In genomic region chr20:5170341-5170740, GRCh38 we compare ENCODE assay signal across 16 cellular contexts. TPM values are rescaled to one million over a fixed set of nuclear protein-coding genes. Genes with fewer than 3 reads are reported as not detected.
A peak's percentile ranks its signal among the peaks of the same experiment; 100 is the strongest.
DNase-seq lines count a peak whose midpoint lies in the region; ATAC-seq and TF ChIP-seq lines count a peak whose summit lies in the region.
"Had no signal": no experiment of that assay in that cellular context is flagged by ENCODE, and none has a peak within 500 bp of the region (broad histone marks: within the 10 kb centered on the region; RNA-seq: fewer than 3 reads in every experiment).

No MANE protein-coding gene starts in this region.

- H3K9ac ChIP-seq in BLaER1 (peak overlapping the region; percentile 71), Loucy (ENCODE audit: low read depth, low read length, poor library complexity, severe bottlenecking) (peak overlapping the region; percentile 53)

- no peaks in the 10 kb centered on the region for H3K27me3 Mint-ChIP-seq in nephron progenitor cell (ENCODE audit: low read depth, poor library complexity)
- H3K27me3 Mint-ChIP-seq: natural killer cell treated with Interleukin-12 subunit alpha and Interleukin-12 subunit beta and Interleukin-15 and Interleukin-18, amount 100 ng/mL, for 72 hours had no signal

- DNase-seq in dorsolateral prefrontal cortex, result no peak
- no peak for DNase-seq in nephron progenitor cell
- no peak for DNase-seq in Ammon's horn (ENCODE audit: low spot score)
- DNase-seq in SIG-M5 (lab: John Stamatoyannopoulos, UW), result no peak
- no peak for DNase-seq in activated CD8-positive, alpha-beta memory T cell treated with anti-CD3 and anti-CD28 coated beads for 24 hours
- DNase-seq: activated CD4-positive, alpha-beta T cell treated with anti-CD3 and anti-CD28 coated beads for 4 hours; DMS 273 treated with DMSO at 0.1 percent for 48 hours; kidney glomerular epithelial cell; MM.1S; NK-92 treated with Interleukin-12 subunit alpha and Interleukin-12 subunit beta, amount 100 ng/mL, for 24 hours; stimulated activated CD4-positive, alpha-beta T cell treated with anti-CD3 and anti-CD28 coated beads, Interleukin-4, amount 100 ng/mL, for 24 hours; T-helper 2 cell had no signal

- H3K4me3 ChIP-seq in BLaER1 (peak overlapping the region; percentile 51; the same call in 1 of the 2 replicates), Loucy (ENCODE audit: low read length, poor library complexity, severe bottlenecking) (no peak overlapping the region), dorsolateral prefrontal cortex (peak overlapping the region in 3 of 59 donors; percentile 14 to 40 (median 26))

- H3K79me2 ChIP-seq in Loucy (ENCODE audit: insufficient read depth, low read length), result peaks cover 63% of the 10 kb centered on the region

- H3K9me3 ChIP-seq in BLaER1 (no peaks in the 10 kb centered on the region), Loucy (ENCODE audit: insufficient read depth, low read depth, low read length) (no peaks in the 10 kb centered on the region)

- H3K36me3 ChIP-seq in BLaER1 (peaks cover 26% of the 10 kb centered on the region), Loucy (ENCODE audit: insufficient read depth, low read length) (peaks cover 7% of the 10 kb centered on the region; the same call in 1 of the 2 replicates)

- H3K4me1 ChIP-seq in BLaER1 (peaks cover 100% of the 10 kb centered on the region), Loucy (ENCODE audit: insufficient read depth, low read length, poor library complexity, severe bottlenecking) (peaks cover 43% of the 10 kb centered on the region)

- no peak overlapping the region for H2AFZ ChIP-seq in Loucy (ENCODE audit: low read length)

- no peak for ATAC-seq in GM21786 (IDR thresholded peaks at IDR 0.05; ENCODE audit: unreplicated experiment)
- ATAC-seq: natural killer cell treated with Interleukin-12 subunit alpha and Interleukin-12 subunit beta and Interleukin-15 and Interleukin-18, amount 100 ng/mL, for 72 hours had no signal

- TF ChIP-seq CTCF in Loucy (conservative IDR thresholded peaks at IDR 0.05; ENCODE audit: low read length) (no peak), dorsolateral prefrontal cortex (IDR thresholded peaks at IDR 0.05 in 54 of 56, conservative IDR thresholded peaks at IDR 0.05 in 2 of 56; ENCODE audit: low read depth in 1 of 56, partially characterized antibody in 56 of 56) (no peak), nephron progenitor cell (IDR thresholded peaks at IDR 0.05) (no peak)

- H4K20me1 ChIP-seq in BLaER1 (peaks cover 5% of the 10 kb centered on the region; the same call in 1 of the 2 replicates), Loucy (ENCODE audit: insufficient read depth, low read length, poor library complexity, severe bottlenecking) (no peaks in the 10 kb centered on the region)

- H3K27ac ChIP-seq in BLaER1, result peak overlapping the region; percentile 86
- peak overlapping the region in 46 of 59 donors; percentile 7 to 91 (median 65) for H3K27ac ChIP-seq in dorsolateral prefrontal cortex

- no peak overlapping the region for H3K4me3 Mint-ChIP-seq in nephron progenitor cell
- H3K4me3 Mint-ChIP-seq: natural killer cell treated with Interleukin-12 subunit alpha and Interleukin-12 subunit beta and Interleukin-15 and Interleukin-18, amount 100 ng/mL, for 72 hours had no signal

- no peaks in the 10 kb centered on the region for H3K9me3 Mint-ChIP-seq in nephron progenitor cell
- H3K9me3 Mint-ChIP-seq: natural killer cell treated with Interleukin-12 subunit alpha and Interleukin-12 subunit beta and Interleukin-15 and Interleukin-18, amount 100 ng/mL, for 72 hours had no signal

- H3K27me3 ChIP-seq in BLaER1 (no peaks in the 10 kb centered on the region), Loucy (ENCODE audit: insufficient read depth, low read length, poor library complexity, severe bottlenecking) (no peaks in the 10 kb centered on the region), dorsolateral prefrontal cortex (no peaks in the 10 kb centered on the region)

- peak overlapping the region; percentile 91 for H3K4me2 ChIP-seq in BLaER1
- H3K4me2 ChIP-seq in Loucy (ENCODE audit: low read depth, low read length, poor library complexity, severe bottlenecking), result no peak overlapping the region

- H3K4me1 Mint-ChIP-seq in nephron progenitor cell, result peaks cover 67% of the 10 kb centered on the region

- peaks cover 12% of the 10 kb centered on the region for H3K36me3 Mint-ChIP-seq in nephron progenitor cell (ENCODE audit: low read depth)
- H3K36me3 Mint-ChIP-seq: natural killer cell treated with Interleukin-12 subunit alpha and Interleukin-12 subunit beta and Interleukin-15 and Interleukin-18, amount 100 ng/mL, for 72 hours had no signal

- H3K27ac Mint-ChIP-seq in nephron progenitor cell, result peak overlapping the region; percentile 34

- intact Hi-C loops in dorsolateral prefrontal cortex (cut with DNase I), result loop anchor here in 1 of 2 donors (5.0 kb wide), 1 partner anchor 43 kb away; the partner anchor contains the start of gene CDS2

- H3K9me2 ChIP-seq in Loucy (replicated peaks; ENCODE audit: low read depth, low read length), result no peaks in the 10 kb centered on the region

- no peaks in the 10 kb centered on the region for H3F3A ChIP-seq in Loucy (ENCODE audit: low read depth)

RNA-seq across cellular contexts. Expression of gene CDS2, which starts 43.5 kb away (rescaled TPM):
- 100 to 1,000 TPM; 103 to 195 (median 145) TPM for total RNA-seq in dorsolateral prefrontal cortex

RNA-seq across cellular contexts. Expression of gene PCNA, which starts 50.6 kb away (rescaled TPM):
- total RNA-seq in dorsolateral prefrontal cortex, result 10 to 100 TPM; 16.5 to 38.8 (median 26.1) TPM

RNA-seq across cellular contexts. Expression of gene TMEM230, which starts 57.5 kb away (rescaled TPM):
- 100 to 1,000 TPM in 4 of 120 experiments, 10 to 100 TPM in 116; 56.1 to 113 (median 78.5) TPM for total RNA-seq in dorsolateral prefrontal cortex
